11 cellular contexts compared by ENCODE assay signal in the genomic region with DNA sequence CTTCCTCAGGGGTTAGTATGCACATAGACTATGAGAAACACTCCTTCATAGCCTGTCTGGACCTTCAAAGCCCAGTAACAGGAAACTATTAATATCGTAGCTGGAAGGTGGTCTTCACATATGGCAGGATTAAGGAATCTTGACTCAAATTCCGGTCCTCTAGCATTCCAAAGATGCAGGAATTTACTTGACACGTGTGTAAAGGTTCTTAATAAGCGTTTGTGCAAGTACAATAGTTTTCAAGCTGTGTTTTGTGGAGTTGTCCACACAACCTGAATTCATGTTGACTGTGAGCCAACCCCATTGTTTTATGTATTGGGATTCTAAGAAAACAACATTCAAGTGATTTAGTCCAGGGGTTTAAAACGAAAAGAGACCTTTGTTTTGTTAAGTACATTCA.
"Had no signal": no experiment of that assay in that cellular context is flagged by ENCODE, and none has a peak within 500 bp of the region (broad histone marks: within the 10 kb centered on the region; RNA-seq: fewer than 3 reads in every experiment).

No MANE protein-coding gene starts in this region.

- H3K9me3 Mint-ChIP-seq: activated CD4-positive, alpha-beta T cell treated with anti-CD3 and anti-CD28 coated beads, Interleukin-2, amount 10 ng/mL, durations not matched to agents 24 days and 14 days; activated naive CD4-positive, alpha-beta T cell treated with anti-CD3 and anti-CD28 coated beads, Interleukin-2, amount 50 U/mL, for 24 hours; activated T-helper 2 cell treated with anti-CD3 and anti-CD28 coated beads, Interferon-gamma antibody, Interleukin-2, Interleukin-4, amounts not matched to agents 10 μg/mL and 5 μg/mL and 100 μg/mL, durations not matched to agents 14 hours and 24 hours and 36 hours; neural crest cell had no signal

- H3K4me1 Mint-ChIP-seq: activated CD4-positive, alpha-beta T cell treated with anti-CD3 and anti-CD28 coated beads, Interleukin-2, amount 10 ng/mL, durations not matched to agents 24 days and 14 days; activated naive CD4-positive, alpha-beta T cell treated with anti-CD3 and anti-CD28 coated beads, Interleukin-2, amount 50 U/mL, for 24 hours had no signal

- DNase-seq: activated CD4-positive, alpha-beta T cell treated with anti-CD3 and anti-CD28 coated beads, Interleukin-2, amount 10 ng/mL, durations not matched to agents 24 days and 14 days; amniotic stem cell; brain microvascular endothelial cell; foreskin melanocyte; heart right ventricle; pancreas; stomach; trophoblast cell had no signal

- H3K27ac Mint-ChIP-seq: activated CD4-positive, alpha-beta T cell treated with anti-CD3 and anti-CD28 coated beads, Interleukin-2, amount 10 ng/mL, durations not matched to agents 24 days and 14 days; activated naive CD4-positive, alpha-beta T cell treated with anti-CD3 and anti-CD28 coated beads, Interleukin-2, amount 50 U/mL, for 24 hours; activated T-helper 2 cell treated with anti-CD3 and anti-CD28 coated beads, Interferon-gamma antibody, Interleukin-2, Interleukin-4, amounts not matched to agents 10 μg/mL and 5 μg/mL and 100 μg/mL, durations not matched to agents 14 hours and 24 hours and 36 hours had no signal

- H3K27me3 Mint-ChIP-seq: activated CD4-positive, alpha-beta T cell treated with anti-CD3 and anti-CD28 coated beads, Interleukin-2, amount 10 ng/mL, durations not matched to agents 24 days and 14 days; activated naive CD4-positive, alpha-beta T cell treated with anti-CD3 and anti-CD28 coated beads, Interleukin-2, amount 50 U/mL, for 24 hours had no signal

- H3K4me1 ChIP-seq: pancreas had no signal

- ATAC-seq: heart right ventricle, pancreas had no signal

- H3K4me3 Mint-ChIP-seq: activated CD4-positive, alpha-beta T cell treated with anti-CD3 and anti-CD28 coated beads, Interleukin-2, amount 10 ng/mL, durations not matched to agents 24 days and 14 days; activated naive CD4-positive, alpha-beta T cell treated with anti-CD3 and anti-CD28 coated beads, Interleukin-2, amount 50 U/mL, for 24 hours; neural crest cell had no signal

- H3K27me3 ChIP-seq: brain microvascular endothelial cell had no signal

- H3K36me3 Mint-ChIP-seq: activated naive CD4-positive, alpha-beta T cell treated with anti-CD3 and anti-CD28 coated beads, Interleukin-2, amount 50 U/mL, for 24 hours had no signal

- H3K4me3 ChIP-seq: heart right ventricle, pancreas, stomach had no signal

- H3K27ac ChIP-seq: brain microvascular endothelial cell, pancreas, stomach had no signal

- H3K9me3 ChIP-seq: heart right ventricle, pancreas, stomach had no signal

- FAIRE-seq: pancreas had no signal
